8 cellular contexts compared by ENCODE assay signal in the genomic region with DNA sequence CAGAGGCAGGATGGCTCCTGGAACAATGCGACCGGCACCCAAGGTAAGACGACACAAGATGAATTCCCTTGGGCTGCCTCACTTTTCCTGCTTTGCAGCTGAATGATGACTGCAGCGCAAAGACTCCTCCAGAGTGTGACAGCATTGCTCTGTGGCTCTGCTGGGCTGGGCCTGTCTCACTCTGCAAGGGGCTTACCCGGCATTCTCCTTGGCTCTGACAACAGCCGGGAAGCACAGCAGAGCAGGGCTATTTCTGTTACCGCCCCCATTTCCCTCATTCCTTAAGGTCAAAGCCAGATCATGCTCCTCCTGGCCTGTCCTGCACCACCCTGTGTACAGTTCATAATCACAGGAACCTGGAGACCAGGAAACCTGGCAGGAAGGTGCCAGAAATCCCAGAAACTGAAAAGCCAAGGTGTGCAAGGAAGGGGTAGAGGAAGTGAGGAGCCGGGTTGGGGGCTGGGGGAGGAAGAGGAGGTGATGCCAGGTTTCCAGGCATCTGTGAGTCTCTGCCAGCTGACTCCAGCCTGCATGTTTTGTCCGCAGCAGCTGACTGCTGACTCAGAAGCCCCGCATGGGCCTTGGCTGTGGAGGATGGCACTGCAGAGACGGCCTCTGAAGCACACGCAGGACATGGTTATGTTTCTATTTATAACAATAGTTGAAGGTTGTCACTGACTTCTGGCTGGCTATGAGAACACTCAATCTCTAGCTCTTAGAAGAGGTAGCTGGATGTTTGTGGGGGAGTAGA.
DNase-seq lines count a peak whose midpoint lies in the region; ATAC-seq, FAIRE-seq and TF ChIP-seq lines count a peak whose summit lies in the region.

No MANE protein-coding gene starts in this region.

- DNase-seq in NCI-H69 (lab: John Stamatoyannopoulos, UW) (peak; percentile 22), endothelial cell of umbilical vein (ENCODE audit: low read depth, low spot score) (peak; percentile 94), type B pancreatic cell (ENCODE audit: extremely low spot score, unreplicated experiment) (no peak)

- CTCF ChIA-PET in endothelial cell of umbilical vein (lab: Charles Lee), result interaction anchor here (0.6 to 4.4 kb wide), 21 partner anchors 10 to 168 kb away, joined by 3 to 44 read pairs (median 5); partner anchors contain the start of genes MICAL3 and PEX26

- no peaks in the 10 kb centered on the region for H3K9me1 ChIP-seq in endothelial cell of umbilical vein (replicated peaks; ENCODE audit: control insufficient read depth, extremely low read depth, insufficient read depth, low read length)

- H2AFZ ChIP-seq in endothelial cell of umbilical vein (ENCODE audit: low read depth, low read length), result no peak overlapping the region

- H3K27ac ChIP-seq in BLaER1 (no peak overlapping the region), endothelial cell of umbilical vein (ENCODE audit: insufficient read depth, low read depth, low read length) (peak overlapping the region; percentile 69), mesodermal cell (ENCODE audit: low read depth, low read length, severe bottlenecking) (peak overlapping the region; percentile 95)

- peaks cover 32% of the 10 kb centered on the region for H3K4me1 ChIP-seq in BLaER1
- peaks cover 20% of the 10 kb centered on the region for H3K4me1 ChIP-seq in endothelial cell of umbilical vein (ENCODE audit: control insufficient read depth, extremely low read depth, insufficient read depth, low read length)
- H3K4me1 ChIP-seq in mesodermal cell (ENCODE audit: control insufficient read depth, insufficient read depth, low read length, poor library complexity, severe bottlenecking), result peaks cover 27% of the 10 kb centered on the region

- POLR2A ChIA-PET in endothelial cell of umbilical vein (lab: Charles Lee), result interaction anchor here (0.6 kb wide), 1 partner anchor 18 kb away, joined by 6 read pairs; no protein-coding TSS in a partner anchor

- H3K9ac ChIP-seq in BLaER1 (peak overlapping the region; percentile 47; the same call in 1 of the 2 replicates), endothelial cell of umbilical vein (replicated peaks; ENCODE audit: extremely low read depth, insufficient read depth, low read length) (peak overlapping the region; percentile 6)

- ATAC-seq in GM19455 (IDR thresholded peaks at IDR 0.05; ENCODE audit: unreplicated experiment), result no peak
- ATAC-seq in GM21529 (IDR thresholded peaks at IDR 0.05; ENCODE audit: unreplicated experiment), result no peak
- ATAC-seq in GM18873 (IDR thresholded peaks at IDR 0.05; ENCODE audit: low FRiP score, unreplicated experiment), result no peak

- no peak overlapping the region for H3K4me3 ChIP-seq in BLaER1
- H3K4me3 ChIP-seq in endothelial cell of umbilical vein (replicated peaks in 1 of 3; ENCODE audit: insufficient read depth in 1 of 3, low read depth in 1 of 3, low read length in 3 of 3), result no peak overlapping the region
- H3K4me3 ChIP-seq in mesodermal cell (ENCODE audit: extremely low read depth, insufficient read depth, low read length, poor library complexity, severe bottlenecking), result no peak overlapping the region

- TF ChIP-seq POLR2A in endothelial cell of umbilical vein (IDR thresholded peaks at IDR 0.05; ENCODE audit: low read depth, low read length), result no peak

- 44 to 52% methylated on average over 10 to 11 of the region's 12 CpGs for WGBS in mesodermal cell (ENCODE audit: insufficient coverage in 2 of 2), 2 experiments

- no peaks in the 10 kb centered on the region for H3K9me3 Mint-ChIP-seq in type B pancreatic cell

- peak overlapping the region; percentile 48 for H3K4me3 Mint-ChIP-seq in type B pancreatic cell

- peak overlapping the region; percentile 79 for H3K27ac Mint-ChIP-seq in type B pancreatic cell

- intact Hi-C loops in endothelial cell of umbilical vein (cut with micrococcal nuclease), result loop anchor here (1.0 kb wide), 4 partner anchors 62 to 166 kb away; partner anchors contain the start of gene MICAL3

- peak; percentile 96 for FAIRE-seq in endothelial cell of umbilical vein (lab: Jason Lieb, UNC)

- H3K27me3 Mint-ChIP-seq in type B pancreatic cell, result no peaks in the 10 kb centered on the region

- H3K4me2 ChIP-seq in BLaER1 (peak overlapping the region; percentile 80), endothelial cell of umbilical vein (ENCODE audit: insufficient read depth, low read length) (peak overlapping the region; percentile 1)

- no TSS peak for BruUV-seq in endothelial cell of umbilical vein (replicated peaks; lab: Mats Ljungman, UMichigan)

- peaks cover 46% of the 10 kb centered on the region for H3K4me1 Mint-ChIP-seq in type B pancreatic cell (ENCODE audit: unreplicated experiment)

- no peaks in the 10 kb centered on the region for H3K27me3 ChIP-seq in BLaER1
- H3K27me3 ChIP-seq in endothelial cell of umbilical vein (ENCODE audit: control insufficient read depth in 2 of 2, insufficient read depth in 2 of 2, low read length in 2 of 2), result no peaks in the 10 kb centered on the region

- TF ChIP-seq CTCF in endothelial cell of umbilical vein (IDR thresholded peaks at IDR 0.05; ENCODE audit: extremely low read depth in 1 of 2, insufficient read depth in 1 of 2, low read depth in 1 of 2, low read length in 2 of 2) (peak; percentile 13 to 40), type B pancreatic cell (conservative IDR thresholded peaks at IDR 0.05) (no peak)

- H3K36me3 ChIP-seq in BLaER1 (peaks cover 24% of the 10 kb centered on the region), endothelial cell of umbilical vein (ENCODE audit: control insufficient read depth in 2 of 2, extremely low read depth in 1 of 2, insufficient read depth in 2 of 2, low read length in 2 of 2) (peaks cover under 1 to 9% of the 10 kb centered on the region in 2 experiments), mesodermal cell (ENCODE audit: control insufficient read depth, insufficient read depth, low read length) (peaks cover 12% of the 10 kb centered on the region)

- H3K9me3 ChIP-seq in BLaER1 (no peaks in the 10 kb centered on the region), endothelial cell of umbilical vein (replicated peaks; ENCODE audit: control insufficient read depth, insufficient read depth, low read length) (no peaks in the 10 kb centered on the region), mesodermal cell (ENCODE audit: control insufficient read depth, low read length) (no peaks in the 10 kb centered on the region)

- peaks cover 98% of the 10 kb centered on the region for H4K20me1 ChIP-seq in BLaER1
- no peaks in the 10 kb centered on the region for H4K20me1 ChIP-seq in endothelial cell of umbilical vein (replicated peaks; ENCODE audit: control insufficient read depth, extremely low read depth, insufficient read depth, low read length)

- no peaks in the 10 kb centered on the region for H3K36me3 Mint-ChIP-seq in type B pancreatic cell

- peaks cover 41% of the 10 kb centered on the region for H3K79me2 ChIP-seq in endothelial cell of umbilical vein (ENCODE audit: control insufficient read depth, insufficient read depth, low read length)

- dilution Hi-C loops in endothelial cell of umbilical vein (cut with MboI; ENCODE audit: extremely low pct_ligation_motif_present, low sequenced_read_pairs), result no loop called here

TF ChIP-seq in endothelial cell of umbilical vein, 7 proteins besides CTCF, POLR2A, EP300 and RAD21:
- TF ChIP-seq JUN (IDR thresholded peaks at IDR 0.05; ENCODE audit: borderline replicate concordance, insufficient read depth, insufficient read length, low read depth), result peak; percentile 56
- TF ChIP-seq EZH2 (IDR thresholded peaks at IDR 0.05; ENCODE audit: borderline replicate concordance, low read depth, low read length, severe bottlenecking), result no peak
- TF ChIP-seq MAX (IDR thresholded peaks at IDR 0.05; ENCODE audit: insufficient read depth, insufficient read length), result peak; percentile 53
- no peak for TF ChIP-seq GATA2 (IDR thresholded peaks at IDR 0.05; ENCODE audit: insufficient read depth, insufficient read length, low read depth, low read length)
- TF ChIP-seq MYC (IDR thresholded peaks at IDR 0.05; ENCODE audit: low read depth, low read length), result no peak
- peak; percentile 55 for TF ChIP-seq POLR2AphosphoS5 (IDR thresholded peaks at IDR 0.05; ENCODE audit: insufficient read depth, low read depth, low read length)
- TF ChIP-seq FOS (IDR thresholded peaks at IDR 0.05; ENCODE audit: borderline replicate concordance, insufficient read depth, low read length), result peak; percentile 70
